In genomic region chr17:42310281-42311156, GRCh38 we compare ENCODE assay signal across 9 cellular contexts. TPM values are rescaled to one million over a fixed set of nuclear protein-coding genes. Genes with fewer than 3 reads are reported as not detected.
DNase-seq lines count a peak whose midpoint lies in the region; ATAC-seq, FAIRE-seq and TF ChIP-seq lines count a peak whose summit lies in the region.
"Had no signal": no experiment of that assay in that cellular context is flagged by ENCODE, and none has a peak within 500 bp of the region (broad histone marks: within the 10 kb centered on the region; RNA-seq: fewer than 3 reads in every experiment).

No MANE protein-coding gene starts in this region.

- no peak overlapping the region for H3K4me2 ChIP-seq in A549
- H3K4me2 ChIP-seq in PC-3 (ENCODE audit: low read length), result no peak overlapping the region
- H3K4me2 ChIP-seq: KMS-11 had no signal

- no peaks in the 10 kb centered on the region for H3K27me3 ChIP-seq in HL-60 (ENCODE audit: insufficient read depth, poor library complexity, severe bottlenecking)
- H3K27me3 ChIP-seq in brain microvascular endothelial cell (replicated peaks), result no peaks in the 10 kb centered on the region
- H3K27me3 ChIP-seq in naive thymus-derived CD4-positive, alpha-beta T cell (ENCODE audit: control insufficient read depth in 2 of 2, insufficient read depth in 2 of 2, low read length in 2 of 2), result no peaks in the 10 kb centered on the region
- no peaks in the 10 kb centered on the region for H3K27me3 ChIP-seq in PC-3 (ENCODE audit: low read length)

- H3K9me2 ChIP-seq in PC-3 (replicated peaks; ENCODE audit: low read length), result no peaks in the 10 kb centered on the region

- no peak for TF ChIP-seq EP300 in A549 (IDR thresholded peaks at IDR 0.05)

- H3K9me3 Mint-ChIP-seq in naive thymus-derived CD4-positive, alpha-beta T cell, result no peaks in the 10 kb centered on the region

- BruUV-seq in PC-3 (replicated peaks; lab: Mats Ljungman, UMichigan), result no TSS peak

- no peak for DNase-seq in A549 (ENCODE audit: low read depth in 1 of 2, low spot score in 1 of 2)
- no peak for DNase-seq in HL-60 (ENCODE audit: low read depth in 1 of 2, low spot score in 1 of 2)
- DNase-seq in brain microvascular endothelial cell, result no peak
- DNase-seq in naive thymus-derived CD4-positive, alpha-beta T cell, result no peak
- DNase-seq in PC-3, result no peak

- ATAC-seq in A549, result no peak
- ATAC-seq in naive thymus-derived CD4-positive, alpha-beta T cell, result no peak
- ATAC-seq in PC-3, result no peak
- no peak for ATAC-seq in HG03439 (IDR thresholded peaks at IDR 0.05; ENCODE audit: unreplicated experiment)
- ATAC-seq in HG02798 (IDR thresholded peaks at IDR 0.05; ENCODE audit: poor library complexity, unreplicated experiment), result no peak
- no peak for ATAC-seq in GM18511 (IDR thresholded peaks at IDR 0.05; ENCODE audit: unreplicated experiment)

- H3K27ac ChIP-seq in A549 (no peak overlapping the region), HL-60 (replicated peaks) (peak overlapping the region; percentile 43; the same call in 1 of the 2 replicates), brain microvascular endothelial cell (no peak overlapping the region), PC-3 (ENCODE audit: low read length) (no peak overlapping the region)
- H3K27ac ChIP-seq in naive thymus-derived CD4-positive, alpha-beta T cell (ENCODE audit: low read depth, low read length), result peak overlapping the region; percentile 69
- H3K27ac ChIP-seq: KMS-11 had no signal

- peak overlapping the region; percentile 71 to 96 (median 85) for H3K27ac Mint-ChIP-seq in naive thymus-derived CD4-positive, alpha-beta T cell

- in situ Hi-C loops in brain microvascular endothelial cell (cut with HindIII; ENCODE audit: low pct_ligation_motif_present, low sequenced_read_pairs), result loop anchor here (25.0 kb wide), 1 partner anchor 202 kb away; no protein-coding TSS in a partner anchor

- intact Hi-C loops in naive thymus-derived CD4-positive, alpha-beta T cell (cut with micrococcal nuclease), result loop anchor here (2.0 to 10.0 kb wide), 3 partner anchors 88 to 364 kb away; partner anchors contain the start of genes DNAJC7 (in 1 of the 2) and PLEKHH3 (in 1 of the 2)
- intact Hi-C loops in PC-3 (cut with micrococcal nuclease), result no loop called here

- FAIRE-seq in A549 (lab: Jason Lieb, UNC), result no peak

- H3K4me3 ChIP-seq in A549 (no peak overlapping the region), HL-60 (replicated peaks; ENCODE audit: insufficient read depth, low read length) (no peak overlapping the region), brain microvascular endothelial cell (ENCODE audit: low read depth, low read length) (no peak overlapping the region), PC-3 (ENCODE audit: low read length) (no peak overlapping the region)
- no peak overlapping the region for H3K4me3 ChIP-seq in naive thymus-derived CD4-positive, alpha-beta T cell (ENCODE audit: low read length)

- CTCF ChIA-PET in A549 (lab: Yijun Ruan, JAX) (interaction anchor here (0.5 to 31.0 kb wide), 23 partner anchors 8 to 347 kb away, joined by 3 to 1360 read pairs (median 8); partner anchors contain the start of genes CAVIN1 and STAT3), PC-3 (lab: Charles Lee) (no interaction called here)
- CTCF ChIA-PET in naive thymus-derived CD4-positive, alpha-beta T cell (lab: Charles Lee), result interaction anchor here (0.6 to 9.4 kb wide), 7 partner anchors 12 to 226 kb away, joined by 3 to 54 read pairs (median 3); partner anchors contain the start of gene NAGLU

- H3K9me3 ChIP-seq in A549 (no peaks in the 10 kb centered on the region), PC-3 (ENCODE audit: low read length) (no peaks in the 10 kb centered on the region)
- H3K9me3 ChIP-seq in naive thymus-derived CD4-positive, alpha-beta T cell (ENCODE audit: control insufficient read depth in 2 of 3, low read length in 3 of 3), result no peaks in the 10 kb centered on the region

- H3K36me3 ChIP-seq in brain microvascular endothelial cell (replicated peaks) (peaks cover 27% of the 10 kb centered on the region), PC-3 (ENCODE audit: low read depth, low read length) (no peaks in the 10 kb centered on the region)
- H3K36me3 ChIP-seq in naive thymus-derived CD4-positive, alpha-beta T cell (ENCODE audit: control insufficient read depth in 2 of 3, insufficient read depth in 3 of 3, low read length in 3 of 3), result peaks cover 7 to 47% (median 19%) of the 10 kb centered on the region in 3 experiments

- H3K79me2 ChIP-seq in PC-3 (ENCODE audit: low read length), result no peaks in the 10 kb centered on the region

- 88% methylated on average over 20 of the region's 20 CpGs for WGBS in A549 (ENCODE audit: missing lambda C conversion rate)

- H4K20me1 ChIP-seq in PC-3 (ENCODE audit: low read length), result no peaks in the 10 kb centered on the region

- TF ChIP-seq RAD21 in A549 (conservative IDR thresholded peaks at IDR 0.05 in 1 of 2, IDR thresholded peaks at IDR 0.05 in 1 of 2), result no peak

- H3K4me1 ChIP-seq in A549 (peaks cover 13% of the 10 kb centered on the region), PC-3 (ENCODE audit: insufficient read depth, low read length) (no peaks in the 10 kb centered on the region)
- H3K4me1 ChIP-seq in naive thymus-derived CD4-positive, alpha-beta T cell (ENCODE audit: control insufficient read depth in 2 of 2, insufficient read depth in 2 of 2, low read length in 2 of 2), result peaks cover 9 to 62% of the 10 kb centered on the region in 2 donors

- no peak for TF ChIP-seq POLR2A in A549 (IDR thresholded peaks at IDR 0.05; ENCODE audit: low read length)

- H2AFZ ChIP-seq in PC-3 (ENCODE audit: low read length), result no peak overlapping the region

- no peaks in the 10 kb centered on the region for H3F3A ChIP-seq in PC-3 (ENCODE audit: low read length, unreplicated experiment)

- no peak for TF ChIP-seq CTCF in A549 (IDR thresholded peaks at IDR 0.05)
- TF ChIP-seq CTCF in HL-60 (IDR thresholded peaks at IDR 0.05; ENCODE audit: insufficient read depth, low read length), result no peak
- peak; percentile 42 for TF ChIP-seq CTCF in brain microvascular endothelial cell (IDR thresholded peaks at IDR 0.05; ENCODE audit: low read depth, low read length, missing control alignments)
- no peak for TF ChIP-seq CTCF in PC-3 (conservative IDR thresholded peaks at IDR 0.05; ENCODE audit: low read depth, low read length)

- H3K9ac ChIP-seq in PC-3 (ENCODE audit: low read length), result no peak overlapping the region
- H3K9ac ChIP-seq: KMS-11 had no signal

- H3K4me3 Mint-ChIP-seq in naive thymus-derived CD4-positive, alpha-beta T cell, result peak overlapping the region; percentile 29 to 82 (median 62)

- peaks cover 49 to 94% (median 79%) of the 10 kb centered on the region in 7 donors for H3K4me1 Mint-ChIP-seq in naive thymus-derived CD4-positive, alpha-beta T cell

- POLR2A ChIA-PET in A549 (lab: Yijun Ruan, JAX), result interaction anchor here (1.3 kb wide), 1 partner anchor 113 kb away, joined by 4 read pairs; the partner anchor contains the start of gene CAVIN1
- POLR2A ChIA-PET in naive thymus-derived CD4-positive, alpha-beta T cell (lab: Charles Lee), result interaction anchor here (0.6 to 9.1 kb wide), 10 partner anchors 10 to 88 kb away, joined by 3 to 88 read pairs (median 8); partner anchors contain the start of genes STAT3, STAT5A and STAT5B
- POLR2A ChIA-PET in PC-3 (lab: Charles Lee; ENCODE audit: unreplicated experiment), result no interaction called here

- peaks cover 0 to 40% (median 18%) of the 10 kb centered on the region in 5 donors for H3K36me3 Mint-ChIP-seq in naive thymus-derived CD4-positive, alpha-beta T cell

- no peaks in the 10 kb centered on the region for H3K27me3 Mint-ChIP-seq in naive thymus-derived CD4-positive, alpha-beta T cell

TF ChIP-seq in A549, 52 proteins besides CTCF, POLR2A, EP300 and RAD21:
- no peak for TF ChIP-seq HOXB13 (CRISPR knock-in tag; IDR thresholded peaks at IDR 0.05; ENCODE audit: low read depth)
- 0 out of 2 replicates have a peak, but pooled peaks have one; percentile 7 for TF ChIP-seq POLR2AphosphoS2 (conservative IDR thresholded peaks at IDR 0.05; ENCODE audit: low read length)

RNA-seq across cellular contexts. Expression of gene STAT5A, which starts 22.2 kb away (rescaled TPM):
- polyA plus RNA-seq in A549 (2011; rRNA removed) (2.2 and 3.1 TPM in 2 replicates), A549 (2017; fragmentation: RNase III; extraction: RNeasy Plus Mini Kit Qiagen cat#74134 plus additional on column Dnase treatment) (3.9 to 4.4 TPM (median 4.0 TPM) in 3 replicates)
- polyA plus RNA-seq in A549 (2012; cell fraction: cytosol; rRNA removed), result 2.6 and 3.3 TPM in 2 replicates
- 5.6 and 7.9 TPM in 2 replicates for polyA plus RNA-seq in A549 (2012; cell fraction: nucleus; rRNA removed)
- polyA minus RNA-seq in A549 (2011; rRNA and poly(A)+ RNA removed), result 2.9 and 4.3 TPM in 2 replicates
- 100 to 1,000 TPM; 111 to 162 (median 150) TPM for total RNA-seq in naive thymus-derived CD4-positive, alpha-beta T cell
- polyA plus RNA-seq in naive thymus-derived CD4-positive, alpha-beta T cell, result 100 to 1,000 TPM in 1 of 2 donors, 10 to 100 TPM in 1; 72.8 to 150 TPM
- total RNA-seq in PC-3 (2014; rRNA removed), result not detected in 2 replicates

RNA-seq across cellular contexts. Expression of gene STAT5B, which starts 34.3 kb away (rescaled TPM):
- polyA plus RNA-seq in A549 (2011; rRNA removed) (37.6 and 51.7 TPM in 2 replicates), A549 (2017; fragmentation: RNase III; extraction: RNeasy Plus Mini Kit Qiagen cat#74134 plus additional on column Dnase treatment) (29.4 to 33.1 TPM (median 31.2 TPM) in 3 replicates)
- 24.8 and 30.3 TPM in 2 replicates for polyA plus RNA-seq in A549 (2012; cell fraction: cytosol; rRNA removed)
- polyA plus RNA-seq in A549 (2012; cell fraction: nucleus; rRNA removed), result 66.8 and 69.5 TPM in 2 replicates
- 41.5 and 41.7 TPM in 2 replicates for polyA minus RNA-seq in A549 (2011; rRNA and poly(A)+ RNA removed)
- 100 to 1,000 TPM; 143 to 192 (median 183) TPM for total RNA-seq in naive thymus-derived CD4-positive, alpha-beta T cell
- polyA plus RNA-seq in naive thymus-derived CD4-positive, alpha-beta T cell, result 100 to 1,000 TPM in 1 of 2 donors, 10 to 100 TPM in 1; 98.0 to 135 TPM
- not detected in 2 replicates for total RNA-seq in PC-3 (2014; rRNA removed)

Comparison
In these comparisons a context has a peak if more than half of its experiments do, and no peak if none do; other contexts are left out.
1. H3K27ac ChIP-seq: peak in HL-60 (single experiment) and naive thymus-derived CD4-positive, alpha-beta T cell (single experiment); none in A549 (0 of 2), brain microvascular endothelial cell (single experiment) and PC-3 (single experiment).
2. RNA of gene STAT5A, which starts 22.2 kb away (total RNA-seq): 111 to 162 TPM in naive thymus-derived CD4-positive, alpha-beta T cell; not detected in PC-3; every median in the first group is over 100 times any median in the second.
3. RNA of gene STAT5B, which starts 34.3 kb away (total RNA-seq): 143 to 192 TPM in naive thymus-derived CD4-positive, alpha-beta T cell; not detected in PC-3; every median in the first group is over 100 times any median in the second.